Comparison of ENCODE assay signal across 1 cellular context in genomic region chr12:108630481-108631207, GRCh38.
TF ChIP-seq lines count a peak whose summit lies in the region.

No MANE protein-coding gene starts in this region.

TF ChIP-seq in K562, 482 proteins besides CTCF, POLR2A, EP300 and RAD21 (continued from another document and continues in another):
- TF ChIP-seq, protein P1, sequence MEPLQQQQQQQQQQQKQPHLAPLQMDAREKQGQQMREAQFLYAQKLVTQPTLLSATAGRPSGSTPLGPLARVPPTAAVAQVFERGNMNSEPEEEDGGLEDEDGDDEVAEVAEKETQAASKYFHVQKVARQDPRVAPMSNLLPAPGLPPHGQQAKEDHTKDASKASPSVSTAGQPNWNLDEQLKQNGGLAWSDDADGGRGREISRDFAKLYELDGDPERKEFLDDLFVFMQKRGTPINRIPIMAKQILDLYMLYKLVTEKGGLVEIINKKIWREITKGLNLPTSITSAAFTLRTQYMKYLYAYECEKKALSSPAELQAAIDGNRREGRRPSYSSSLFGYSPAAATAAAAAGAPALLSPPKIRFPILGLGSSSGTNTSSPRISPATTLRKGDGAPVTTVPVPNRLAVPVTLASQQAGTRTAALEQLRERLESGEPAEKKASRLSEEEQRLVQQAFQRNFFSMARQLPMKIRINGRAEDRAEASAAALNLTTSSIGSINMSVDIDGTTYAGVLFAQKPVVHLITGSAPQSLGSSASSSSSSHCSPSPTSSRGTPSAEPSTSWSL (CRISPR knock-in tag; IDR thresholded peaks at IDR 0.05; ENCODE audit: borderline replicate concordance), result 0 out of 2 replicates have a peak, but pooled peaks have one; percentile 19
- TF ChIP-seq, protein P2, sequence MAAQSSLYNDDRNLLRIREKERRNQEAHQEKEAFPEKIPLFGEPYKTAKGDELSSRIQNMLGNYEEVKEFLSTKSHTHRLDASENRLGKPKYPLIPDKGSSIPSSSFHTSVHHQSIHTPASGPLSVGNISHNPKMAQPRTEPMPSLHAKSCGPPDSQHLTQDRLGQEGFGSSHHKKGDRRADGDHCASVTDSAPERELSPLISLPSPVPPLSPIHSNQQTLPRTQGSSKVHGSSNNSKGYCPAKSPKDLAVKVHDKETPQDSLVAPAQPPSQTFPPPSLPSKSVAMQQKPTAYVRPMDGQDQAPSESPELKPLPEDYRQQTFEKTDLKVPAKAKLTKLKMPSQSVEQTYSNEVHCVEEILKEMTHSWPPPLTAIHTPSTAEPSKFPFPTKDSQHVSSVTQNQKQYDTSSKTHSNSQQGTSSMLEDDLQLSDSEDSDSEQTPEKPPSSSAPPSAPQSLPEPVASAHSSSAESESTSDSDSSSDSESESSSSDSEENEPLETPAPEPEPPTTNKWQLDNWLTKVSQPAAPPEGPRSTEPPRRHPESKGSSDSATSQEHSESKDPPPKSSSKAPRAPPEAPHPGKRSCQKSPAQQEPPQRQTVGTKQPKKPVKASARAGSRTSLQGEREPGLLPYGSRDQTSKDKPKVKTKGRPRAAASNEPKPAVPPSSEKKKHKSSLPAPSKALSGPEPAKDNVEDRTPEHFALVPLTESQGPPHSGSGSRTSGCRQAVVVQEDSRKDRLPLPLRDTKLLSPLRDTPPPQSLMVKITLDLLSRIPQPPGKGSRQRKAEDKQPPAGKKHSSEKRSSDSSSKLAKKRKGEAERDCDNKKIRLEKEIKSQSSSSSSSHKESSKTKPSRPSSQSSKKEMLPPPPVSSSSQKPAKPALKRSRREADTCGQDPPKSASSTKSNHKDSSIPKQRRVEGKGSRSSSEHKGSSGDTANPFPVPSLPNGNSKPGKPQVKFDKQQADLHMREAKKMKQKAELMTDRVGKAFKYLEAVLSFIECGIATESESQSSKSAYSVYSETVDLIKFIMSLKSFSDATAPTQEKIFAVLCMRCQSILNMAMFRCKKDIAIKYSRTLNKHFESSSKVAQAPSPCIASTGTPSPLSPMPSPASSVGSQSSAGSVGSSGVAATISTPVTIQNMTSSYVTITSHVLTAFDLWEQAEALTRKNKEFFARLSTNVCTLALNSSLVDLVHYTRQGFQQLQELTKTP (IDR thresholded peaks at IDR 0.05; ENCODE audit: low read depth in 1 of 2, partially characterized antibody in 2 of 2), result no peak
- TF ChIP-seq EZH2 (IDR thresholded peaks at IDR 0.05; ENCODE audit: borderline replicate concordance, low read depth, low read length) (no peak), OTX1 (CRISPR knock-in tag; IDR thresholded peaks at IDR 0.05) (no peak), POLR2AphosphoS5 (IDR thresholded peaks at IDR 0.05; ENCODE audit: control insufficient read depth, insufficient read depth, low read depth, low read length) (no peak), HDAC8 (tag; IDR thresholded peaks at IDR 0.05) (0 out of 2 replicates have a peak, but pooled peaks have one; percentile 14), ZBTB12 (CRISPR knock-in tag; IDR thresholded peaks at IDR 0.05) (no peak), HMGXB4 (CRISPR knock-in tag; IDR thresholded peaks at IDR 0.05) (peak; percentile 58; the same call in 1 of the 2 replicates), ZNF124 (CRISPR knock-in tag; IDR thresholded peaks at IDR 0.05) (no peak), CREB5 (CRISPR knock-in tag; IDR thresholded peaks at IDR 0.05) (no peak), ZNF589 (CRISPR knock-in tag; IDR thresholded peaks at IDR 0.05; ENCODE audit: low read depth) (no peak), ZKSCAN3 (CRISPR knock-in tag; IDR thresholded peaks at IDR 0.05) (no peak), KAT8 (IDR thresholded peaks at IDR 0.05; ENCODE audit: low read depth) (no peak), ARID1B (IDR thresholded peaks at IDR 0.05) (no peak), PURB (CRISPR knock-in tag; IDR thresholded peaks at IDR 0.05; ENCODE audit: low read depth) (no peak), KAT7 (CRISPR knock-in tag; IDR thresholded peaks at IDR 0.05; ENCODE audit: borderline replicate concordance) (0 out of 2 replicates have a peak, but pooled peaks have one; percentile 57), UBTF (IDR thresholded peaks at IDR 0.05; ENCODE audit: borderline replicate concordance in 1 of 2, low read depth in 2 of 2, low read length in 2 of 2) (no peak), MYNN (IDR thresholded peaks at IDR 0.05) (no peak), MYNN (CRISPR knock-in tag; IDR thresholded peaks at IDR 0.05) (no peak), FOXA3 (CRISPR knock-in tag; conservative IDR thresholded peaks at IDR 0.05 in 1 of 2, IDR thresholded peaks at IDR 0.05 in 1 of 2) (no peak), MEF2D (tag; conservative IDR thresholded peaks at IDR 0.05; ENCODE audit: low read depth) (no peak), ZNF766 (CRISPR knock-in tag; conservative IDR thresholded peaks at IDR 0.05) (peak; percentile 62), MTA2 (IDR thresholded peaks at IDR 0.05; ENCODE audit: low read depth) (no peak), HMG20B (CRISPR knock-in tag; IDR thresholded peaks at IDR 0.05) (no peak), ZNF197 (CRISPR knock-in tag; IDR thresholded peaks at IDR 0.05; ENCODE audit: low read depth) (peak; percentile 62; the same call in 1 of the 2 replicates), ZNF780A (CRISPR knock-in tag; IDR thresholded peaks at IDR 0.05) (no peak), TEAD1 (CRISPR knock-in tag; IDR thresholded peaks at IDR 0.05) (no peak), YY1 (IDR thresholded peaks at IDR 0.05; ENCODE audit: borderline replicate concordance in 1 of 3, control insufficient read depth in 1 of 3, extremely low read depth in 1 of 3, insufficient read depth in 3 of 3, insufficient read length in 1 of 3, insufficient replicate concordance in 2 of 3, low read depth in 1 of 3, low read length in 2 of 3) (no peak), HDAC2 (IDR thresholded peaks at IDR 0.05) (peak; percentile 74), RBFOX2 (IDR thresholded peaks at IDR 0.05; ENCODE audit: low read depth, low read length) (peak; percentile 2; the same call in 1 of the 2 replicates)
- TF ChIP-seq, protein P3, sequence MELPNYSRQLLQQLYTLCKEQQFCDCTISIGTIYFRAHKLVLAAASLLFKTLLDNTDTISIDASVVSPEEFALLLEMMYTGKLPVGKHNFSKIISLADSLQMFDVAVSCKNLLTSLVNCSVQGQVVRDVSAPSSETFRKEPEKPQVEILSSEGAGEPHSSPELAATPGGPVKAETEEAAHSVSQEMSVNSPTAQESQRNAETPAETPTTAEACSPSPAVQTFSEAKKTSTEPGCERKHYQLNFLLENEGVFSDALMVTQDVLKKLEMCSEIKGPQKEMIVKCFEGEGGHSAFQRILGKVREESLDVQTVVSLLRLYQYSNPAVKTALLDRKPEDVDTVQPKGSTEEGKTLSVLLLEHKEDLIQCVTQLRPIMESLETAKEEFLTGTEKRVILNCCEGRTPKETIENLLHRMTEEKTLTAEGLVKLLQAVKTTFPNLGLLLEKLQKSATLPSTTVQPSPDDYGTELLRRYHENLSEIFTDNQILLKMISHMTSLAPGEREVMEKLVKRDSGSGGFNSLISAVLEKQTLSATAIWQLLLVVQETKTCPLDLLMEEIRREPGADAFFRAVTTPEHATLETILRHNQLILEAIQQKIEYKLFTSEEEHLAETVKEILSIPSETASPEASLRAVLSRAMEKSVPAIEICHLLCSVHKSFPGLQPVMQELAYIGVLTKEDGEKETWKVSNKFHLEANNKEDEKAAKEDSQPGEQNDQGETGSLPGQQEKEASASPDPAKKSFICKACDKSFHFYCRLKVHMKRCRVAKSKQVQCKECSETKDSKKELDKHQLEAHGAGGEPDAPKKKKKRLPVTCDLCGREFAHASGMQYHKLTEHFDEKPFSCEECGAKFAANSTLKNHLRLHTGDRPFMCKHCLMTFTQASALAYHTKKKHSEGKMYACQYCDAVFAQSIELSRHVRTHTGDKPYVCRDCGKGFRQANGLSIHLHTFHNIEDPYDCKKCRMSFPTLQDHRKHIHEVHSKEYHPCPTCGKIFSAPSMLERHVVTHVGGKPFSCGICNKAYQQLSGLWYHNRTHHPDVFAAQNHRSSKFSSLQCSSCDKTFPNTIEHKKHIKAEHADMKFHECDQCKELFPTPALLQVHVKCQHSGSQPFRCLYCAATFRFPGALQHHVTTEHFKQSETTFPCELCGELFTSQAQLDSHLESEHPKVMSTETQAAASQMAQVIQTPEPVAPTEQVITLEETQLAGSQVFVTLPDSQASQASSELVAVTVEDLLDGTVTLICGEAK (IDR thresholded peaks at IDR 0.05), result peak; percentile 6
- TF ChIP-seq, protein P3 (CRISPR knock-in tag; IDR thresholded peaks at IDR 0.05), result no peak
- TF ChIP-seq, protein P4, sequence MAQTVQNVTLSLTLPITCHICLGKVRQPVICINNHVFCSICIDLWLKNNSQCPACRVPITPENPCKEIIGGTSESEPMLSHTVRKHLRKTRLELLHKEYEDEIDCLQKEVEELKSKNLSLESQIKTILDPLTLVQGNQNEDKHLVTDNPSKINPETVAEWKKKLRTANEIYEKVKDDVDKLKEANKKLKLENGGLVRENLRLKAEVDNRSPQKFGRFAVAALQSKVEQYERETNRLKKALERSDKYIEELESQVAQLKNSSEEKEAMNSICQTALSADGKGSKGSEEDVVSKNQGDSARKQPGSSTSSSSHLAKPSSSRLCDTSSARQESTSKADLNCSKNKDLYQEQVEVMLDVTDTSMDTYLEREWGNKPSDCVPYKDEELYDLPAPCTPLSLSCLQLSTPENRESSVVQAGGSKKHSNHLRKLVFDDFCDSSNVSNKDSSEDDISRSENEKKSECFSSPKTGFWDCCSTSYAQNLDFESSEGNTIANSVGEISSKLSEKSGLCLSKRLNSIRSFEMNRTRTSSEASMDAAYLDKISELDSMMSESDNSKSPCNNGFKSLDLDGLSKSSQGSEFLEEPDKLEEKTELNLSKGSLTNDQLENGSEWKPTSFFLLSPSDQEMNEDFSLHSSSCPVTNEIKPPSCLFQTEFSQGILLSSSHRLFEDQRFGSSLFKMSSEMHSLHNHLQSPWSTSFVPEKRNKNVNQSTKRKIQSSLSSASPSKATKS (CRISPR knock-in tag; IDR thresholded peaks at IDR 0.05), result no peak
